In the genomic region with DNA sequence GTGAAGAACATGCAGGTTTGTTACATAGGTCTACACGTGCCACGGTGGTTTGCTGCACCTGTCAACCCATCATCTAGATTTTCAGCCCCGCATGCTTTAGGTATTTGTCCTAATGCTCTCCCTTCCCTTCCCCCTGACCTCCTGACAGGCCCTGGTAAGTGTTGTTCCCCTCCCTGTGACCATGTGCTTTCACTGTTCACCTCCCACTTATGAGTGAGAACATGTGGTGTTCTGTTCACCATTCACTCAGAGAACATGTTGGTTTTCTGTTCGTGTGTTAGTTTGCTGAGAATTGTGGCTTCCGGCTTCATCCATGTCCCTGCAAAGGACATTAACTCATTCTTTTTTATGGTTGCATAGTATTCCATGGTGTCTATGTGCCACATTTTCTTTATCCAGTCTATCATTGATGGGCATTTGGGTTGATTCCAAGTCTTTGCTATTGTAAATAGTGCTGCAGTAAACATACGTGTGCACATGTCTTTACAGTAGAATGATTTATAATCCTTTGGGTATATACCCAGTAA, we compare ENCODE assay signal across 7 cellular contexts. TPM values are rescaled to one million over a fixed set of nuclear protein-coding genes. Genes with fewer than 3 reads are reported as not detected.
DNase-seq lines count a peak whose midpoint lies in the region; ATAC-seq and TF ChIP-seq lines count a peak whose summit lies in the region.
"Not testable (repeated sequence)": the region's sequence is repeated elsewhere in the genome, so short reads cannot be mapped to it uniquely, and the experiment has no call there.

No MANE protein-coding gene starts in this region.

- not testable (repeated sequence) for H3K36me3 Mint-ChIP-seq in T-helper 17 cell (ENCODE audit: low read depth); activated T-helper 2 cell treated with anti-CD3 and anti-CD28 coated beads, Interferon-gamma antibody, Interleukin-2, Interleukin-4, amounts not matched to agents 10 μg/mL and 5 μg/mL and 100 μg/mL, durations not matched to agents 14 hours and 24 hours and 36 hours (ENCODE audit: low read depth); glutamatergic neuron (ENCODE audit: unreplicated experiment); nephron progenitor cell (ENCODE audit: low read depth); stimulated activated effector memory CD8-positive, alpha-beta T cell treated with anti-CD3 and anti-CD28 coated beads, Interleukin-12 subunit alpha, Interleukin-12 subunit beta, amount 100 ng/mL, for 72 hours

- H3K4me1 Mint-ChIP-seq in T-helper 17 cell, result not testable (repeated sequence)
- peaks cover 12% of the 10 kb centered on the region for H3K4me1 Mint-ChIP-seq in activated T-helper 2 cell treated with anti-CD3 and anti-CD28 coated beads, Interferon-gamma antibody, Interleukin-2, Interleukin-4, amounts not matched to agents 10 μg/mL and 5 μg/mL and 100 μg/mL, durations not matched to agents 14 hours and 24 hours and 36 hours (ENCODE audit: low read depth)
- H3K4me1 Mint-ChIP-seq in glutamatergic neuron (ENCODE audit: low read depth, unreplicated experiment) (peaks cover 57% of the 10 kb centered on the region), nephron progenitor cell (peaks cover 95% of the 10 kb centered on the region)
- H3K4me1 Mint-ChIP-seq in stimulated activated effector memory CD8-positive, alpha-beta T cell treated with anti-CD3 and anti-CD28 coated beads, Interleukin-12 subunit alpha, Interleukin-12 subunit beta, amount 100 ng/mL, for 72 hours, result peaks cover 31% of the 10 kb centered on the region

- not testable (repeated sequence) for H3K4me3 ChIP-seq in HEK293 (ENCODE audit: low read depth, low read length); uterus

- H3K27ac Mint-ChIP-seq in T-helper 17 cell (peak overlapping the region; percentile 39), glutamatergic neuron (ENCODE audit: unreplicated experiment) (peak overlapping the region; percentile 56), nephron progenitor cell (peak overlapping the region; percentile 57)
- H3K27ac Mint-ChIP-seq in activated T-helper 2 cell treated with anti-CD3 and anti-CD28 coated beads, Interferon-gamma antibody, Interleukin-2, Interleukin-4, amounts not matched to agents 10 μg/mL and 5 μg/mL and 100 μg/mL, durations not matched to agents 14 hours and 24 hours and 36 hours, result peak overlapping the region; percentile 3
- H3K27ac Mint-ChIP-seq in stimulated activated effector memory CD8-positive, alpha-beta T cell treated with anti-CD3 and anti-CD28 coated beads, Interleukin-12 subunit alpha, Interleukin-12 subunit beta, amount 100 ng/mL, for 72 hours, result peak overlapping the region; percentile 44

- not testable (repeated sequence) for DNase-seq in T-helper 17 cell; activated T-helper 2 cell treated with anti-CD3 and anti-CD28 coated beads, Interferon-gamma antibody, Interleukin-2, Interleukin-4, amounts not matched to agents 10 μg/mL and 5 μg/mL and 100 μg/mL, durations not matched to agents 14 hours and 24 hours and 36 hours (ENCODE audit: low spot score); glutamatergic neuron; nephron progenitor cell; stimulated activated effector memory CD8-positive, alpha-beta T cell treated with anti-CD3 and anti-CD28 coated beads, Interleukin-12 subunit alpha, Interleukin-12 subunit beta, amount 100 ng/mL, for 72 hours (ENCODE audit: low spot score in 2 of 2); uterus

- H3K4me1 ChIP-seq in HEK293 (ENCODE audit: control insufficient read depth, insufficient read depth, low read length) (peaks cover 11% of the 10 kb centered on the region), uterus (peaks cover 15 to 20% of the 10 kb centered on the region in 2 donors)

- not testable (repeated sequence) for H3K4me3 Mint-ChIP-seq in T-helper 17 cell; activated T-helper 2 cell treated with anti-CD3 and anti-CD28 coated beads, Interferon-gamma antibody, Interleukin-2, Interleukin-4, amounts not matched to agents 10 μg/mL and 5 μg/mL and 100 μg/mL, durations not matched to agents 14 hours and 24 hours and 36 hours (ENCODE audit: low read depth); glutamatergic neuron (ENCODE audit: unreplicated experiment); nephron progenitor cell; stimulated activated effector memory CD8-positive, alpha-beta T cell treated with anti-CD3 and anti-CD28 coated beads, Interleukin-12 subunit alpha, Interleukin-12 subunit beta, amount 100 ng/mL, for 72 hours

- not testable (repeated sequence) for TF ChIP-seq CTCF in HEK293 (tag by site-specific recombination; IDR thresholded peaks at IDR 0.05); glutamatergic neuron (IDR thresholded peaks at IDR 0.05; ENCODE audit: partially characterized antibody, unreplicated experiment); nephron progenitor cell (IDR thresholded peaks at IDR 0.05); uterus (IDR thresholded peaks at IDR 0.05)

- CTCF ChIA-PET in HEK293 (lab: Yijun Ruan, JAX), result interaction anchor here (1.2 kb wide), 1 partner anchor 78 kb away, joined by 3 read pairs; no protein-coding TSS in a partner anchor

- not testable (repeated sequence) for H3K9me3 ChIP-seq in HEK293 (ENCODE audit: control insufficient read depth, insufficient read depth, low read depth, low read length); T-helper 17 cell (ENCODE audit: control insufficient read depth, low read length, poor library complexity, severe bottlenecking); uterus

- not testable (repeated sequence) for H3K36me3 ChIP-seq in HEK293 (ENCODE audit: control insufficient read depth in 2 of 2, insufficient read depth in 1 of 2, low read length in 2 of 2); uterus

- intact Hi-C loops in activated T-helper 2 cell treated with anti-CD3 and anti-CD28 coated beads, Interferon-gamma antibody, Interleukin-2, Interleukin-4, amounts not matched to agents 10 μg/mL and 5 μg/mL and 100 μg/mL, durations not matched to agents 14 hours and 24 hours and 36 hours (cut with micrococcal nuclease); uterus (cut with DNase I; ENCODE audit: low total_unique reads): not testable (repeated sequence)

- TF ChIP-seq POLR2A in uterus (IDR thresholded peaks at IDR 0.05), result not testable (repeated sequence)

- H3K27ac ChIP-seq in HEK293 (ENCODE audit: extremely low read depth, low read depth, low read length), result not testable (repeated sequence)
- peak overlapping the region; percentile 37 to 92 for H3K27ac ChIP-seq in uterus

- H3K27me3 ChIP-seq in uterus, result not testable (repeated sequence)

- peaks cover 21% of the 10 kb centered on the region for H3K27me3 Mint-ChIP-seq in T-helper 17 cell
- H3K27me3 Mint-ChIP-seq in activated T-helper 2 cell treated with anti-CD3 and anti-CD28 coated beads, Interferon-gamma antibody, Interleukin-2, Interleukin-4, amounts not matched to agents 10 μg/mL and 5 μg/mL and 100 μg/mL, durations not matched to agents 14 hours and 24 hours and 36 hours (ENCODE audit: low read depth), result peaks cover 15% of the 10 kb centered on the region
- not testable (repeated sequence) for H3K27me3 Mint-ChIP-seq in glutamatergic neuron (ENCODE audit: unreplicated experiment); nephron progenitor cell (ENCODE audit: low read depth, poor library complexity)

- POLR2A ChIA-PET in HEK293 (lab: Yijun Ruan, JAX), result not testable (repeated sequence)

- not testable (repeated sequence) for H3K9me3 Mint-ChIP-seq in activated T-helper 2 cell treated with anti-CD3 and anti-CD28 coated beads, Interferon-gamma antibody, Interleukin-2, Interleukin-4, amounts not matched to agents 10 μg/mL and 5 μg/mL and 100 μg/mL, durations not matched to agents 14 hours and 24 hours and 36 hours; glutamatergic neuron (ENCODE audit: unreplicated experiment); nephron progenitor cell; stimulated activated effector memory CD8-positive, alpha-beta T cell treated with anti-CD3 and anti-CD28 coated beads, Interleukin-12 subunit alpha, Interleukin-12 subunit beta, amount 100 ng/mL, for 72 hours

- not testable (repeated sequence) for ATAC-seq in T-helper 17 cell; stimulated activated effector memory CD8-positive, alpha-beta T cell treated with anti-CD3 and anti-CD28 coated beads, Interleukin-12 subunit alpha, Interleukin-12 subunit beta, amount 100 ng/mL, for 72 hours

TF ChIP-seq in HEK293, 187 proteins besides CTCF, POLR2A, EP300 and RAD21:
- TF ChIP-seq ZNF146 (tag by site-specific recombination; IDR thresholded peaks at IDR 0.05), result peak; percentile 96

RNA-seq across cellular contexts. Expression of a gene that starts 39.7 kb away (rescaled TPM):
- 100 to 1,000 TPM; 175 to 225 TPM for total RNA-seq in T-helper 17 cell
- total RNA-seq in activated T-helper 2 cell treated with anti-CD3 and anti-CD28 coated beads, Interferon-gamma antibody, Interleukin-2, Interleukin-4, amounts not matched to agents 10 μg/mL and 5 μg/mL and 100 μg/mL, durations not matched to agents 14 hours and 24 hours and 36 hours, result 254 and 256 TPM in 2 replicates
- 112 TPM for total RNA-seq in glutamatergic neuron (ENCODE audit: unreplicated experiment)
- 100 to 1,000 TPM in 2 of 4 donors, 10 to 100 TPM in 2; 62.8 to 199 (median 121) TPM for total RNA-seq in uterus

Comparison
In these comparisons a context has a peak if more than half of its experiments do, and no peak if none do; other contexts are left out.
1. H3K27ac Mint-ChIP-seq: peak in every context shown above with its lines; median percentile 57 in nephron progenitor cell; 56 in glutamatergic neuron; 44 in stimulated activated effector memory CD8-positive, alpha-beta T cell treated with anti-CD3 and anti-CD28 coated beads, Interleukin-12 subunit alpha, Interleukin-12 subunit beta, amount 100 ng/mL, for 72 hours; 39 in T-helper 17 cell; 3 in activated T-helper 2 cell treated with anti-CD3 and anti-CD28 coated beads, Interferon-gamma antibody, Interleukin-2, Interleukin-4, amounts not matched to agents 10 μg/mL and 5 μg/mL and 100 μg/mL, durations not matched to agents 14 hours and 24 hours and 36 hours.